ENCODE assay signal across 1 cellular context in genomic region chr6:155333414-155333813, GRCh38.
TF ChIP-seq lines count a peak whose summit lies in the region.

No MANE protein-coding gene starts in this region.

TF ChIP-seq in SK-N-SH, 30 proteins besides CTCF, POLR2A, EP300 and RAD21 (continued from another document):
- TF ChIP-seq, protein P1, sequence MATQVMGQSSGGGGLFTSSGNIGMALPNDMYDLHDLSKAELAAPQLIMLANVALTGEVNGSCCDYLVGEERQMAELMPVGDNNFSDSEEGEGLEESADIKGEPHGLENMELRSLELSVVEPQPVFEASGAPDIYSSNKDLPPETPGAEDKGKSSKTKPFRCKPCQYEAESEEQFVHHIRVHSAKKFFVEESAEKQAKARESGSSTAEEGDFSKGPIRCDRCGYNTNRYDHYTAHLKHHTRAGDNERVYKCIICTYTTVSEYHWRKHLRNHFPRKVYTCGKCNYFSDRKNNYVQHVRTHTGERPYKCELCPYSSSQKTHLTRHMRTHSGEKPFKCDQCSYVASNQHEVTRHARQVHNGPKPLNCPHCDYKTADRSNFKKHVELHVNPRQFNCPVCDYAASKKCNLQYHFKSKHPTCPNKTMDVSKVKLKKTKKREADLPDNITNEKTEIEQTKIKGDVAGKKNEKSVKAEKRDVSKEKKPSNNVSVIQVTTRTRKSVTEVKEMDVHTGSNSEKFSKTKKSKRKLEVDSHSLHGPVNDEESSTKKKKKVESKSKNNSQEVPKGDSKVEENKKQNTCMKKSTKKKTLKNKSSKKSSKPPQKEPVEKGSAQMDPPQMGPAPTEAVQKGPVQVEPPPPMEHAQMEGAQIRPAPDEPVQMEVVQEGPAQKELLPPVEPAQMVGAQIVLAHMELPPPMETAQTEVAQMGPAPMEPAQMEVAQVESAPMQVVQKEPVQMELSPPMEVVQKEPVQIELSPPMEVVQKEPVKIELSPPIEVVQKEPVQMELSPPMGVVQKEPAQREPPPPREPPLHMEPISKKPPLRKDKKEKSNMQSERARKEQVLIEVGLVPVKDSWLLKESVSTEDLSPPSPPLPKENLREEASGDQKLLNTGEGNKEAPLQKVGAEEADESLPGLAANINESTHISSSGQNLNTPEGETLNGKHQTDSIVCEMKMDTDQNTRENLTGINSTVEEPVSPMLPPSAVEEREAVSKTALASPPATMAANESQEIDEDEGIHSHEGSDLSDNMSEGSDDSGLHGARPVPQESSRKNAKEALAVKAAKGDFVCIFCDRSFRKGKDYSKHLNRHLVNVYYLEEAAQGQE (IDR thresholded peaks at IDR 0.05; ENCODE audit: low read depth, low read length): no peak
- TF ChIP-seq, protein P2, sequence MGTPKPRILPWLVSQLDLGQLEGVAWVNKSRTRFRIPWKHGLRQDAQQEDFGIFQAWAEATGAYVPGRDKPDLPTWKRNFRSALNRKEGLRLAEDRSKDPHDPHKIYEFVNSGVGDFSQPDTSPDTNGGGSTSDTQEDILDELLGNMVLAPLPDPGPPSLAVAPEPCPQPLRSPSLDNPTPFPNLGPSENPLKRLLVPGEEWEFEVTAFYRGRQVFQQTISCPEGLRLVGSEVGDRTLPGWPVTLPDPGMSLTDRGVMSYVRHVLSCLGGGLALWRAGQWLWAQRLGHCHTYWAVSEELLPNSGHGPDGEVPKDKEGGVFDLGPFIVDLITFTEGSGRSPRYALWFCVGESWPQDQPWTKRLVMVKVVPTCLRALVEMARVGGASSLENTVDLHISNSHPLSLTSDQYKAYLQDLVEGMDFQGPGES (IDR thresholded peaks at IDR 0.05; ENCODE audit: low read depth, low read length): no peak
- TF ChIP-seq RXRA (IDR thresholded peaks at IDR 0.05; ENCODE audit: borderline replicate concordance, low read depth) (no peak), NFIC (IDR thresholded peaks at IDR 0.05; ENCODE audit: borderline replicate concordance) (no peak), GATA2 (CRISPR knock-in tag; IDR thresholded peaks at IDR 0.05) (no peak), TCF12 (IDR thresholded peaks at IDR 0.05) (no peak), FOXM1 (IDR thresholded peaks at IDR 0.05; ENCODE audit: low read depth) (no peak), MXI1 (IDR thresholded peaks at IDR 0.05; ENCODE audit: low read depth, low read length) (no peak), TAF1 (IDR thresholded peaks at IDR 0.05; ENCODE audit: borderline replicate concordance, low read depth, low read length) (no peak), RCOR1 (IDR thresholded peaks at IDR 0.05; ENCODE audit: low read length) (no peak), FOSL2 (IDR thresholded peaks at IDR 0.05; ENCODE audit: borderline replicate concordance, low read depth) (no peak)
- TF ChIP-seq, protein P3, sequence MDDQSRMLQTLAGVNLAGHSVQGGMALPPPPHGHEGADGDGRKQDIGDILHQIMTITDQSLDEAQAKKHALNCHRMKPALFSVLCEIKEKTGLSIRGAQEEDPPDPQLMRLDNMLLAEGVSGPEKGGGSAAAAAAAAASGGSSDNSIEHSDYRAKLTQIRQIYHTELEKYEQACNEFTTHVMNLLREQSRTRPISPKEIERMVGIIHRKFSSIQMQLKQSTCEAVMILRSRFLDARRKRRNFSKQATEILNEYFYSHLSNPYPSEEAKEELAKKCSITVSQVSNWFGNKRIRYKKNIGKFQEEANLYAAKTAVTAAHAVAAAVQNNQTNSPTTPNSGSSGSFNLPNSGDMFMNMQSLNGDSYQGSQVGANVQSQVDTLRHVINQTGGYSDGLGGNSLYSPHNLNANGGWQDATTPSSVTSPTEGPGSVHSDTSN (IDR thresholded peaks at IDR 0.05): no peak
- TF ChIP-seq, protein P4, sequence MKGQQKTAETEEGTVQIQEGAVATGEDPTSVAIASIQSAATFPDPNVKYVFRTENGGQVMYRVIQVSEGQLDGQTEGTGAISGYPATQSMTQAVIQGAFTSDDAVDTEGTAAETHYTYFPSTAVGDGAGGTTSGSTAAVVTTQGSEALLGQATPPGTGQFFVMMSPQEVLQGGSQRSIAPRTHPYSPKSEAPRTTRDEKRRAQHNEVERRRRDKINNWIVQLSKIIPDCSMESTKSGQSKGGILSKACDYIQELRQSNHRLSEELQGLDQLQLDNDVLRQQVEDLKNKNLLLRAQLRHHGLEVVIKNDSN (IDR thresholded peaks at IDR 0.05; ENCODE audit: borderline replicate concordance, low read depth): no peak
- TF ChIP-seq, protein P5, sequence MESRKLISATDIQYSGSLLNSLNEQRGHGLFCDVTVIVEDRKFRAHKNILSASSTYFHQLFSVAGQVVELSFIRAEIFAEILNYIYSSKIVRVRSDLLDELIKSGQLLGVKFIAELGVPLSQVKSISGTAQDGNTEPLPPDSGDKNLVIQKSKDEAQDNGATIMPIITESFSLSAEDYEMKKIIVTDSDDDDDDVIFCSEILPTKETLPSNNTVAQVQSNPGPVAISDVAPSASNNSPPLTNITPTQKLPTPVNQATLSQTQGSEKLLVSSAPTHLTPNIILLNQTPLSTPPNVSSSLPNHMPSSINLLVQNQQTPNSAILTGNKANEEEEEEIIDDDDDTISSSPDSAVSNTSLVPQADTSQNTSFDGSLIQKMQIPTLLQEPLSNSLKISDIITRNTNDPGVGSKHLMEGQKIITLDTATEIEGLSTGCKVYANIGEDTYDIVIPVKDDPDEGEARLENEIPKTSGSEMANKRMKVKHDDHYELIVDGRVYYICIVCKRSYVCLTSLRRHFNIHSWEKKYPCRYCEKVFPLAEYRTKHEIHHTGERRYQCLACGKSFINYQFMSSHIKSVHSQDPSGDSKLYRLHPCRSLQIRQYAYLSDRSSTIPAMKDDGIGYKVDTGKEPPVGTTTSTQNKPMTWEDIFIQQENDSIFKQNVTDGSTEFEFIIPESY (IDR thresholded peaks at IDR 0.05; ENCODE audit: borderline replicate concordance, low read depth): no peak
TF ChIP-seq in SK-N-SH: peak in this region for 0.
